14 cellular contexts compared by ENCODE assay signal in the genomic region with DNA sequence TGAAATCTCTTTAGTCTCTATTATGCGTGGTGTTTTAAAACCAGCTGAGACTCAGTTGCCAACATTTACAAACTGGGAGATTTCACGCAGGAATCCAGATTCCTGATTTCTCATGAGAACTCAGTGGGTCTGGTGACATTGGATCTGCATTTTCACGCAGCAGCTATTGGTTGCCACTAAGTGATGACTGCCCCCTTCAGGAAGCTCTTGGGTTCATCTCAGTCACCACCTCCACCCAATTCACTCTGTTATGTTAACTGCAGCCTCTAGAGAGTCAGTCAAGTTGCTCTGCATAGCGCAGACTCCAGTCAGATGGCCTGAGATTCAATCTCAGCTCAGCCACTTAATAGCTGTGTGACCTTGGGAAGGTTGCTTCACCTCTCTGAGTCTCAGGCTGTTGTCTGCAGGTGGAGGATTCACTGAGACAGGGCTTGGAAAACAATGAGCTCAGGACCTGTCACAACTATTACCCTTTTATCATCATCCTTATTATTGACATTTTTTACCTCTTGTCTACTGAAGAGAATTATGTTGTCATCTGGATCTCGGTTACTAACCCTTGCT. TPM values are rescaled to one million over a fixed set of nuclear protein-coding genes. Genes with fewer than 3 reads are reported as not detected.
DNase-seq lines count a peak whose midpoint lies in the region; ATAC-seq, FAIRE-seq and TF ChIP-seq lines count a peak whose summit lies in the region.
"Had no signal": no experiment of that assay in that cellular context is flagged by ENCODE, and none has a peak within 500 bp of the region (broad histone marks: within the 10 kb centered on the region; RNA-seq: fewer than 3 reads in every experiment).

No MANE protein-coding gene starts in this region.

- BruUV-seq in GM12878 (replicated peaks; lab: Mats Ljungman, UMichigan) = no TSS peak

- intact Hi-C loops in GM12878 (cut with micrococcal nuclease; ENCODE audit: unreplicated experiment) = no loop called here

- no peaks in the 10 kb centered on the region for H3K36me3 Mint-ChIP-seq in neural crest cell (ENCODE audit: low read depth)
- H3K36me3 Mint-ChIP-seq: activated naive CD8-positive, alpha-beta T cell had no signal

- DNase-seq in NCI-H748 (lab: John Stamatoyannopoulos, UW; ENCODE audit: unreplicated experiment) (peak; percentile 24), NCI-H748 treated with DMSO at 0.1 percent for 48 hours (lab: John Stamatoyannopoulos, UW) (no peak), GM12878 (ENCODE audit: low read depth, low spot score) (no peak), neural crest cell (ENCODE audit: low read depth, low spot score) (no peak), DMS153 treated with DMSO at 0.1 percent for 48 hours (lab: John Stamatoyannopoulos, UW; ENCODE audit: unreplicated experiment) (no peak), NCI-H345 treated with DMSO at 0.1 percent for 48 hours (lab: John Stamatoyannopoulos, UW; ENCODE audit: unreplicated experiment) (no peak)
- DNase-seq: AML-193, colonic mucosa, heart right ventricle, mucosa of descending colon had no signal

- RAD21 ChIA-PET in GM12878 (lab: Charles Lee; ENCODE audit: unreplicated experiment) = interaction anchor here (0.6 to 2.3 kb wide), 5 partner anchors 205 to 812 kb away, joined by 3 to 12 read pairs (median 4); no protein-coding TSS in a partner anchor

- no peak overlapping the region for H2AFZ ChIP-seq in GM12878 (ENCODE audit: control insufficient read depth, low read depth, low read length)

- H3K4me1 ChIP-seq in GM12878 (ENCODE audit: control insufficient read depth, insufficient read depth, low read length) = no peaks in the 10 kb centered on the region
- H3K4me1 ChIP-seq: colonic mucosa had no signal

- no peaks in the 10 kb centered on the region for H3K79me2 ChIP-seq in GM12878 (ENCODE audit: control insufficient read depth, insufficient read depth, low read length)

- TF ChIP-seq EP300 in Ishikawa (IDR thresholded peaks at IDR 0.05; ENCODE audit: borderline replicate concordance) = no peak
- no peak for TF ChIP-seq EP300 in GM12878 (IDR thresholded peaks at IDR 0.05; ENCODE audit: borderline replicate concordance in 1 of 2, control insufficient read depth in 1 of 2, low read depth in 2 of 2, low read length in 2 of 2)

- SMC1A ChIA-PET in GM12878 (lab: Charles Lee; ENCODE audit: uncharacterized antibody, unreplicated experiment) = interaction anchor here (0.6 to 3.0 kb wide), 12 partner anchors 9 to 545 kb away, joined by 3 to 17 read pairs (median 5); no protein-coding TSS in a partner anchor

- FAIRE-seq in GM12878 (lab: Jason Lieb, UNC) = no peak
- FAIRE-seq: GM12892 had no signal

- CTCF ChIA-PET in GM12878 (lab: Yijun Ruan, JAX) = interaction anchor here (0.7 to 3.0 kb wide), 10 partner anchors 9 to 966 kb away, joined by 3 to 24 read pairs (median 4); no protein-coding TSS in a partner anchor

- POLR2A ChIA-PET in GM12878 (lab: Charles Lee) = no interaction called here

- 34% methylated on average over 5 of the region's 5 CpGs for WGBS in GM12878 (ENCODE audit: insufficient coverage, insufficient replicate concordance, low lambda C conversion rate, missing lambda C conversion rate)

- in situ Hi-C loops in GM12878 (cut with MboI) = no loop called here

- H3K9me3 ChIP-seq in GM12878 (replicated peaks; ENCODE audit: control insufficient read depth, insufficient read depth, low read length) = no peaks in the 10 kb centered on the region
- H3K9me3 ChIP-seq: colonic mucosa, mucosa of descending colon had no signal

- peaks cover 5 to 13% of the 10 kb centered on the region in 2 experiments for H3K27me3 ChIP-seq in GM12878 (replicated peaks in 1 of 2; ENCODE audit: control insufficient read depth in 2 of 2, insufficient read depth in 2 of 2, low read length in 1 of 2)
- H3K27me3 ChIP-seq: colonic mucosa had no signal

- H3K4me3 ChIP-seq in GM12878 = no peak overlapping the region
- H3K4me3 ChIP-seq: colonic mucosa, heart right ventricle, mucosa of descending colon had no signal

- no peaks in the 10 kb centered on the region for H3K36me3 ChIP-seq in GM12878 (ENCODE audit: control insufficient read depth in 2 of 2, insufficient read depth in 2 of 2, low read length in 1 of 2)
- H3K36me3 ChIP-seq: colonic mucosa, heart right ventricle had no signal

- H3K4me3 Mint-ChIP-seq in neural crest cell = no peak overlapping the region
- H3K4me3 Mint-ChIP-seq: activated naive CD8-positive, alpha-beta T cell had no signal

- no peak for TF ChIP-seq POLR2A in GM12878 (IDR thresholded peaks at IDR 0.05; ENCODE audit: low read depth, low read length)

- no peak overlapping the region for H3K9ac ChIP-seq in GM12878 (ENCODE audit: control insufficient read depth, insufficient read depth, low read length)

- peaks cover 67% of the 10 kb centered on the region for H3K27me3 Mint-ChIP-seq in neural crest cell (ENCODE audit: low read depth)

- peak; percentile 71 for ATAC-seq in GM12878
- no peak for ATAC-seq in GM21528 (IDR thresholded peaks at IDR 0.05; ENCODE audit: low FRiP score, unreplicated experiment)
- ATAC-seq: heart right ventricle, mucosa of descending colon had no signal

- no peaks in the 10 kb centered on the region for H4K20me1 ChIP-seq in GM12878 (ENCODE audit: control insufficient read depth, insufficient read depth)

- no peaks in the 10 kb centered on the region for H3K4me1 Mint-ChIP-seq in neural crest cell

- no peak overlapping the region for H3K27ac ChIP-seq in GM12878 (ENCODE audit: control insufficient read depth, insufficient read depth)
- H3K27ac ChIP-seq: colonic mucosa, heart right ventricle had no signal

- peak; percentile 28 to 41 (median 30); a peak in 4 of 6 replicates for TF ChIP-seq CTCF in GM12878 (IDR thresholded peaks at IDR 0.05 in 2 of 3, conservative IDR thresholded peaks at IDR 0.05 in 1 of 3; ENCODE audit: control insufficient read depth in 2 of 3, extremely low read depth in 1 of 3, insufficient read depth in 1 of 3, low read depth in 3 of 3, low read length in 3 of 3)
- TF ChIP-seq CTCF in neural crest cell (conservative IDR thresholded peaks at IDR 0.05) = peak; percentile 34

- H3K9me3 Mint-ChIP-seq in neural crest cell = no peaks in the 10 kb centered on the region

- TF ChIP-seq RAD21 in Ishikawa (IDR thresholded peaks at IDR 0.05; ENCODE audit: low read depth) (peak; percentile 19; the same call in 1 of the 2 replicates), GM12878 (IDR thresholded peaks at IDR 0.05; ENCODE audit: insufficient read depth, low read depth, low read length) (peak; percentile 32)

- H3K27ac Mint-ChIP-seq in neural crest cell (ENCODE audit: unreplicated experiment) = no peak overlapping the region
- H3K27ac Mint-ChIP-seq: activated naive CD8-positive, alpha-beta T cell had no signal

- H3K4me2 ChIP-seq in GM12878 (ENCODE audit: control insufficient read depth, insufficient read depth) = no peak overlapping the region

TF ChIP-seq in Ishikawa, 13 proteins besides CTCF, POLR2A, EP300 and RAD21 (continues in another document):
- TF ChIP-seq YY1 (IDR thresholded peaks at IDR 0.05; ENCODE audit: low read depth) (no peak), ZBTB7A (IDR thresholded peaks at IDR 0.05; ENCODE audit: low read depth) (no peak)

TF ChIP-seq in GM12878, 131 proteins besides CTCF, POLR2A, EP300 and RAD21:
- TF ChIP-seq DPF2 (IDR thresholded peaks at IDR 0.05) (no peak), GABPA (IDR thresholded peaks at IDR 0.05; ENCODE audit: low read depth) (no peak), CHD4 (IDR thresholded peaks at IDR 0.05) (no peak), ZNF622 (IDR thresholded peaks at IDR 0.05) (no peak), EZH2 (IDR thresholded peaks at IDR 0.05; ENCODE audit: borderline replicate concordance, control insufficient read depth, low read depth, low read length) (no peak), SREBF1 (IDR thresholded peaks at IDR 0.05; ENCODE audit: low read length) (no peak), NBN (IDR thresholded peaks at IDR 0.05) (no peak), POLR2AphosphoS5 (IDR thresholded peaks at IDR 0.05; ENCODE audit: low read length) (no peak), CBX3 (IDR thresholded peaks at IDR 0.05; ENCODE audit: borderline replicate concordance, low read depth) (no peak), CHD1 (IDR thresholded peaks at IDR 0.05; ENCODE audit: low read depth, low read length) (no peak)

RNA-seq across cellular contexts. Expression of gene SHISA9, which starts 6.4 kb away (rescaled TPM):
- 2.0 and 2.9 TPM in 2 replicates for total RNA-seq in GM12878 (2013; cell fraction: nucleolus; rRNA removed)
- total RNA-seq in GM12878 (2014; rRNA removed) = 0.05 and 0.06 TPM in 2 replicates
- total RNA-seq in GM12878 (2014; rRNA removed; fragmentation: Illumina TruSeq; extraction: Trizol) = 0.09 TPM in 2 replicates
- total RNA-seq in GM12878 (2021) = 0.05 and 0.18 TPM in 2 replicates
- polyA plus RNA-seq in GM12878 (2011; ENCODE audit: low read depth) = not detected
- polyA plus RNA-seq in GM12878 (2011; rRNA removed) = 25.5 and 27.5 TPM in 2 replicates
- 22.9 and 30.5 TPM in 2 replicates for polyA plus RNA-seq in GM12878 (2011; cell fraction: cytosol; rRNA removed)
- 9.4 and 10.9 TPM in 2 replicates for polyA plus RNA-seq in GM12878 (2011; cell fraction: nucleus; rRNA removed)
- not detected in 2 replicates for polyA plus RNA-seq in GM12878 (2012)
- 0.09 and 0.35 TPM in 2 replicates for polyA plus RNA-seq in GM12878 (2014; fragmentation: Illumina TruSeq; extraction: Trizol)
- polyA plus RNA-seq in GM12878 (2014; fragmentation: Nextera tagmentation; extraction: Ambion mirVana) = under 1 TPM; 0.03 to 0.04 TPM
- 0.06 and 1.2 TPM in 2 replicates for polyA plus RNA-seq in GM12878 (2014; rRNA removed)
- polyA plus RNA-seq in GM12878 (2016; fragmentation: Nextera tagmentation; extraction: Ambion mirVana) = under 1 TPM; 0.03 to 0.05 TPM
- polyA minus RNA-seq in GM12878 (2011; rRNA and poly(A)+ RNA removed) = 20.5 and 33.9 TPM in 2 replicates
- polyA minus RNA-seq in GM12878 (2011; cell fraction: cytosol; rRNA and poly(A)+ RNA removed) = 6.1 and 7.8 TPM in 2 replicates
- polyA minus RNA-seq in GM12878 (2011; cell fraction: nucleus; rRNA and poly(A)+ RNA removed) = 8.3 and 12.5 TPM in 2 replicates
- 0.75 and 1.3 TPM in 2 replicates for total RNA-seq in neural crest cell
